ENCODE assay signal across 19 cellular contexts in genomic region chr20:33850159-33850558, GRCh38.
"Had no signal": no experiment of that assay in that cellular context is flagged by ENCODE, and none has a peak within 500 bp of the region (broad histone marks: within the 10 kb centered on the region; RNA-seq: fewer than 3 reads in every experiment).

No MANE protein-coding gene starts in this region.

- H3K4me3 Mint-ChIP-seq: memory B cell, natural killer cell, neural crest cell, type B pancreatic cell had no signal

- H3K36me3 Mint-ChIP-seq: natural killer cell had no signal

- H3K27me3 ChIP-seq: gastrocnemius medialis, heart right ventricle, ovary, suprapubic skin, thyroid gland had no signal

- H3K9me3 ChIP-seq: gastrocnemius medialis, heart right ventricle, left ventricle myocardium inferior, lower lobe of right lung, ovary, suprapubic skin, thyroid gland had no signal

- H3K4me3 ChIP-seq: gastrocnemius medialis, heart right ventricle, left ventricle myocardium inferior, lower lobe of right lung, ovary, suprapubic skin, thyroid gland had no signal

- H3K36me3 ChIP-seq: ovary had no signal

- ATAC-seq: esophagus mucosa, gastrocnemius medialis, heart right ventricle, lower lobe of right lung, natural killer cell, right cardiac atrium had no signal

- DNase-seq: effector memory CD4-positive, alpha-beta T cell; gastrocnemius medialis; heart right ventricle; hypothalamus; left ventricle myocardium inferior; lower lobe of right lung; natural killer cell; nucleus accumbens; ovary; right cardiac atrium; small intestine; stimulated activated CD4-positive, alpha-beta T cell treated with anti-CD3 and anti-CD28 coated beads, Interleukin-12 subunit alpha, Interleukin-12 subunit beta, amount 100 ng/mL, for 4 hours; stimulated activated naive CD4-positive, alpha-beta T cell treated with Interleukin-2 at 50 U/mL for 16 hours; thyroid gland had no signal

- H3K9me3 Mint-ChIP-seq: memory B cell, natural killer cell, neural crest cell, type B pancreatic cell had no signal

- H3K27me3 Mint-ChIP-seq: memory B cell, type B pancreatic cell had no signal

- H3K27ac Mint-ChIP-seq: memory B cell, natural killer cell, type B pancreatic cell had no signal

- H3K27ac ChIP-seq: gastrocnemius medialis, heart right ventricle, left ventricle myocardium inferior, lower lobe of right lung, ovary, suprapubic skin, thyroid gland had no signal
